In genomic region chr7:76225379-76225778, GRCh38 we compare ENCODE assay signal across 9 cellular contexts. TPM values are rescaled to one million over a fixed set of nuclear protein-coding genes. Genes with fewer than 3 reads are reported as not detected.
DNase-seq lines count a peak whose midpoint lies in the region; ATAC-seq and TF ChIP-seq lines count a peak whose summit lies in the region.
"Had no signal": no experiment of that assay in that cellular context is flagged by ENCODE, and none has a peak within 500 bp of the region (broad histone marks: within the 10 kb centered on the region; RNA-seq: fewer than 3 reads in every experiment).

No MANE protein-coding gene starts in this region.

- H3K23ac ChIP-seq in mesenchymal stem cell (ENCODE audit: low read length in 2 of 2), result no peak overlapping the region

- no peak overlapping the region for H2AFZ ChIP-seq in mesenchymal stem cell (ENCODE audit: low read depth, low read length)

- no peaks in the 10 kb centered on the region for H3K9me3 Mint-ChIP-seq in activated naive CD8-positive, alpha-beta T cell treated with anti-CD3 and anti-CD28 coated beads for 36 hours
- H3K9me3 Mint-ChIP-seq: dendritic cell treated with granulocyte-macrophage colony-stimulating factor and Interleukin-4, amounts not matched to agents 40 ng/mL and 50 ng/mL, for 4 days had no signal

- H2AK5ac ChIP-seq in mesenchymal stem cell (ENCODE audit: low read length, severe bottlenecking), result no peak overlapping the region

- no peak overlapping the region for H2BK12ac ChIP-seq in mesenchymal stem cell (ENCODE audit: low read length in 2 of 2)

- no peak overlapping the region for H3K9ac ChIP-seq in mesenchymal stem cell (ENCODE audit: low read length)

- no peak overlapping the region for H4K91ac ChIP-seq in mesenchymal stem cell (ENCODE audit: low read length)

- H3K27me3 ChIP-seq in mesenchymal stem cell (ENCODE audit: control insufficient read depth in 1 of 2, insufficient read depth in 1 of 2, low read length in 2 of 2) (peaks cover 38 to 51% of the 10 kb centered on the region in 2 experiments), BE2C (no peaks in the 10 kb centered on the region)

- H3K79me1 ChIP-seq in mesenchymal stem cell (replicated peaks; ENCODE audit: low read length, poor library complexity, severe bottlenecking), result no peaks in the 10 kb centered on the region

- H3K18ac ChIP-seq in mesenchymal stem cell (ENCODE audit: low read depth in 1 of 2, low read length in 2 of 2), result no peak overlapping the region

- peaks cover 3% of the 10 kb centered on the region for H3K9me3 ChIP-seq in mesenchymal stem cell (ENCODE audit: control insufficient read depth, low read length)
- H3K9me3 ChIP-seq in BE2C, result no peaks in the 10 kb centered on the region

- TF ChIP-seq CTCF in GM10266 (IDR thresholded peaks at IDR 0.05; ENCODE audit: control insufficient read depth, insufficient read depth, low read depth, missing control alignments) (no peak), BE2C (IDR thresholded peaks at IDR 0.05; ENCODE audit: low read depth, low read length) (no peak)

- no peak overlapping the region for H3K4me3 ChIP-seq in mesenchymal stem cell (ENCODE audit: insufficient read depth in 1 of 2, low read depth in 1 of 2, low read length in 2 of 2)
- no peak overlapping the region for H3K4me3 ChIP-seq in BE2C (ENCODE audit: low read depth, low read length)

- H2BK15ac ChIP-seq in mesenchymal stem cell (ENCODE audit: low read depth, poor library complexity, severe bottlenecking), result no peak overlapping the region

- no peak overlapping the region for H4K8ac ChIP-seq in mesenchymal stem cell (ENCODE audit: low read length)

- no peaks in the 10 kb centered on the region for H3K36me3 ChIP-seq in mesenchymal stem cell (ENCODE audit: control insufficient read depth in 1 of 2, insufficient read depth in 2 of 2, low read depth in 1 of 2, low read length in 2 of 2)
- H3K36me3 ChIP-seq in BE2C, result peaks cover 14% of the 10 kb centered on the region

- no peak overlapping the region for H2BK120ac ChIP-seq in mesenchymal stem cell (ENCODE audit: low read depth, low read length)

- WGBS in mesenchymal stem cell, result 3% methylated on average over 5 of the region's 11 CpGs

- no peaks in the 10 kb centered on the region for H3K4me1 Mint-ChIP-seq in activated naive CD8-positive, alpha-beta T cell treated with anti-CD3 and anti-CD28 coated beads for 36 hours

- no peaks in the 10 kb centered on the region for H3K36me3 Mint-ChIP-seq in activated naive CD8-positive, alpha-beta T cell treated with anti-CD3 and anti-CD28 coated beads for 36 hours

- no peak overlapping the region for H3K4me2 ChIP-seq in mesenchymal stem cell (ENCODE audit: low read length, poor library complexity, severe bottlenecking)

- peaks cover 4% of the 10 kb centered on the region for H3K4me1 ChIP-seq in mesenchymal stem cell (ENCODE audit: control insufficient read depth, insufficient read depth, low read depth, low read length)
- H3K4me1 ChIP-seq in BE2C, result no peaks in the 10 kb centered on the region; the same call in none of the 2 replicates

- ATAC-seq in GM19467 (IDR thresholded peaks at IDR 0.05; ENCODE audit: unreplicated experiment), result no peak

- H2BK5ac ChIP-seq in mesenchymal stem cell (ENCODE audit: low read depth, low read length, poor library complexity, severe bottlenecking), result no peak overlapping the region

- peaks cover 54% of the 10 kb centered on the region for H3K27me3 Mint-ChIP-seq in activated naive CD8-positive, alpha-beta T cell treated with anti-CD3 and anti-CD28 coated beads for 36 hours

- H3K14ac ChIP-seq in mesenchymal stem cell (ENCODE audit: low read length in 2 of 2), result no peak overlapping the region

- no peak overlapping the region for H3K27ac Mint-ChIP-seq in activated naive CD8-positive, alpha-beta T cell treated with anti-CD3 and anti-CD28 coated beads for 36 hours
- H3K27ac Mint-ChIP-seq: dendritic cell treated with granulocyte-macrophage colony-stimulating factor and Interleukin-4, amounts not matched to agents 40 ng/mL and 50 ng/mL, for 4 days had no signal

- H3K4ac ChIP-seq in mesenchymal stem cell (ENCODE audit: low read depth in 1 of 2, low read length in 2 of 2), result no peak overlapping the region

- peak; percentile 63 for DNase-seq in GM10266 (ENCODE audit: extremely low spot score)
- peak; percentile 23 for DNase-seq in NCI-H226
- DNase-seq in activated naive CD8-positive, alpha-beta T cell treated with anti-CD3 and anti-CD28 coated beads for 36 hours, result peak; percentile 39
- DNase-seq in mesenchymal stem cell, result peak; percentile 43
- no peak for DNase-seq in globus pallidus (ENCODE audit: low spot score)
- no peak for DNase-seq in BE2C
- no peak for DNase-seq in SW 1271 (lab: John Stamatoyannopoulos, UW)

- H3K27ac ChIP-seq in mesenchymal stem cell (ENCODE audit: low read length, poor library complexity, severe bottlenecking), result no peak overlapping the region

- no peak overlapping the region for H3K4me3 Mint-ChIP-seq in activated naive CD8-positive, alpha-beta T cell treated with anti-CD3 and anti-CD28 coated beads for 36 hours
- H3K4me3 Mint-ChIP-seq: dendritic cell treated with granulocyte-macrophage colony-stimulating factor and Interleukin-4, amounts not matched to agents 40 ng/mL and 50 ng/mL, for 4 days had no signal

RNA-seq across cellular contexts. Expression of gene SRRM3, which starts 23.7 kb away (rescaled TPM):
- not detected for total RNA-seq in activated naive CD8-positive, alpha-beta T cell treated with anti-CD3 and anti-CD28 coated beads for 36 hours
- 4.0 TPM for polyA plus RNA-seq in mesenchymal stem cell (2013, experiment 1 of 2)
- polyA plus RNA-seq in mesenchymal stem cell (2013, experiment 2 of 2), result 4.1 TPM
- polyA plus RNA-seq in BE2C (2012; ENCODE audit: insufficient read depth, insufficient read length, low read depth), result 76.4 TPM

Comparison
In these comparisons a context has a peak if more than half of its experiments do, and no peak if none do; other contexts are left out.
1. DNase-seq: peak in GM10266 (single experiment), NCI-H226 (single experiment), activated naive CD8-positive, alpha-beta T cell treated with anti-CD3 and anti-CD28 coated beads for 36 hours (single experiment) and mesenchymal stem cell (single experiment); none in globus pallidus (single experiment), BE2C (single experiment) and SW 1271 (0 of 2).